ENCODE assay signal across 23 cellular contexts in genomic region chr13:39976481-39976880, GRCh38.
"Had no signal": no experiment of that assay in that cellular context is flagged by ENCODE, and none has a peak within 500 bp of the region (broad histone marks: within the 10 kb centered on the region; RNA-seq: fewer than 3 reads in every experiment).

No MANE protein-coding gene starts in this region.

- ATAC-seq: activated naive CD4-positive, alpha-beta T cell treated with anti-CD3 and anti-CD28 coated beads, Interleukin-2, amount 50 U/mL, for 72 hours; heart right ventricle; natural killer cell; psoas muscle; right cardiac atrium; stimulated activated memory B cell treated with anti-CD40 and anti-IgM and Interleukin-4, amounts not matched to agents 10 μg/mL and 1 μg/mL and 100 μg/mL, for 72 hours had no signal

- DNase-seq: activated CD4-positive, alpha-beta T cell treated with anti-CD3 and anti-CD28 coated beads for 1 hour; activated gamma-delta T cell treated with Interleukin-2 at 50 U/mL for 16 hours; activated T-cell treated with anti-CD3 and anti-CD28 coated beads, Interleukin-2, amount 50 U/mL, for 1 hour; aorta; effector memory CD4-positive, alpha-beta T cell; heart right ventricle; immature natural killer cell; kidney glomerular epithelial cell; left ventricle myocardium inferior; midbrain; natural killer cell; ovary; psoas muscle; right cardiac atrium; stimulated activated CD4-positive, alpha-beta T cell treated with anti-CD3 and anti-CD28 coated beads, Interleukin-1b, Interleukin-23, amount 100 ng/mL, for 48 hours; transverse colon; uterus; WERI-Rb-1 had no signal

- H3K36me3 ChIP-seq: heart right ventricle, left ventricle myocardium inferior, neutrophil, ovary, transverse colon, uterus, WERI-Rb-1 had no signal

- H3K4me1 Mint-ChIP-seq: central memory CD8-positive, alpha-beta T cell; immature natural killer cell; natural killer cell; stimulated activated memory B cell treated with anti-CD40 and anti-IgM and Interleukin-4, amounts not matched to agents 10 μg/mL and 1 μg/mL and 100 μg/mL, for 72 hours had no signal

- H3K27ac Mint-ChIP-seq: activated naive CD4-positive, alpha-beta T cell treated with anti-CD3 and anti-CD28 coated beads, Interleukin-2, amount 50 U/mL, for 72 hours; brain; immature natural killer cell; natural killer cell; stimulated activated memory B cell treated with anti-CD40 and anti-IgM and Interleukin-4, amounts not matched to agents 10 μg/mL and 1 μg/mL and 100 μg/mL, for 72 hours had no signal

- H3K9me3 Mint-ChIP-seq: brain; central memory CD8-positive, alpha-beta T cell; immature natural killer cell; natural killer cell; stimulated activated memory B cell treated with anti-CD40 and anti-IgM and Interleukin-4, amounts not matched to agents 10 μg/mL and 1 μg/mL and 100 μg/mL, for 72 hours had no signal

- H3K4me3 ChIP-seq: heart right ventricle, left ventricle myocardium inferior, ovary, psoas muscle, transverse colon, uterus had no signal

- H3K27me3 ChIP-seq: neutrophil, ovary, transverse colon, uterus had no signal

- H3K4me1 ChIP-seq: heart right ventricle, left ventricle myocardium inferior, psoas muscle, transverse colon, uterus had no signal

- H3K9me3 ChIP-seq: heart right ventricle, neutrophil, ovary, psoas muscle, transverse colon, uterus had no signal

- H3K36me3 Mint-ChIP-seq: activated naive CD4-positive, alpha-beta T cell treated with anti-CD3 and anti-CD28 coated beads, Interleukin-2, amount 50 U/mL, for 72 hours; brain; immature natural killer cell; natural killer cell; stimulated activated memory B cell treated with anti-CD40 and anti-IgM and Interleukin-4, amounts not matched to agents 10 μg/mL and 1 μg/mL and 100 μg/mL, for 72 hours had no signal

- H3K4me3 Mint-ChIP-seq: brain; central memory CD8-positive, alpha-beta T cell; immature natural killer cell; natural killer cell; stimulated activated memory B cell treated with anti-CD40 and anti-IgM and Interleukin-4, amounts not matched to agents 10 μg/mL and 1 μg/mL and 100 μg/mL, for 72 hours had no signal

- H3K27ac ChIP-seq: heart right ventricle, left ventricle myocardium inferior, neutrophil, ovary, psoas muscle, transverse colon, uterus, WERI-Rb-1 had no signal
